ENCODE assay signal across 26 cellular contexts in genomic region chr17:33369149-33369548, GRCh38.
"Had no signal": no experiment of that assay in that cellular context is flagged by ENCODE, and none has a peak within 500 bp of the region (broad histone marks: within the 10 kb centered on the region; RNA-seq: fewer than 3 reads in every experiment).

No MANE protein-coding gene starts in this region.

- H3K9me3 ChIP-seq: colonic mucosa, gastrocnemius medialis, left lung, right lobe of liver, stomach, thyroid gland, upper lobe of left lung had no signal

- H3K27ac ChIP-seq: colonic mucosa, gastrocnemius medialis, left lung, neural progenitor cell, parathyroid adenoma, right lobe of liver, stomach, thyroid gland, upper lobe of left lung had no signal

- H3K4me2 ChIP-seq: neural progenitor cell had no signal

- H2AFZ ChIP-seq: neural progenitor cell, parathyroid adenoma had no signal

- H3K79me2 ChIP-seq: parathyroid adenoma had no signal

- DNase-seq: colonic mucosa; effector CD8-positive, alpha-beta T cell; gastrocnemius medialis; kidney; left cardiac atrium; left lung; mesenchymal stem cell; midbrain; naive thymus-derived CD4-positive, alpha-beta T cell; right lobe of liver; small intestine; stimulated activated CD4-positive, alpha-beta T cell treated with anti-CD3 and anti-CD28 coated beads, Interleukin-12 subunit alpha, Interleukin-12 subunit beta, amount 100 ng/mL, for 4 hours; stimulated activated CD4-positive, alpha-beta T cell treated with anti-CD3 and anti-CD28 coated beads, Interleukin-1b, Interleukin-23, amount 100 ng/mL, for 48 hours; stimulated activated CD4-positive, alpha-beta T cell treated with anti-CD3 and anti-CD28 coated beads, Interleukin-4, amount 100 ng/mL, for 24 hours; stimulated activated naive CD4-positive, alpha-beta T cell treated with Interleukin-2 at 50 U/mL for 16 hours; stomach; thyroid gland; upper lobe of left lung had no signal

- H3K4me3 ChIP-seq: colonic mucosa, gastrocnemius medialis, left lung, neural progenitor cell, right lobe of liver, stomach, thyroid gland, upper lobe of left lung had no signal

- H3K36me3 Mint-ChIP-seq: naive thymus-derived CD4-positive, alpha-beta T cell; neural progenitor cell; stimulated activated effector memory CD8-positive, alpha-beta T cell treated with anti-CD3 and anti-CD28 coated beads, Interleukin-12 subunit alpha, Interleukin-12 subunit beta, amount 100 ng/mL, for 72 hours had no signal

- H3K4me3 Mint-ChIP-seq: dendritic cell treated with granulocyte-macrophage colony-stimulating factor and Interleukin-4, amounts not matched to agents 40 ng/mL and 50 ng/mL, for 4 days; naive thymus-derived CD4-positive, alpha-beta T cell; nephron; neural progenitor cell; stimulated activated effector memory CD8-positive, alpha-beta T cell treated with anti-CD3 and anti-CD28 coated beads, Interleukin-12 subunit alpha, Interleukin-12 subunit beta, amount 100 ng/mL, for 72 hours had no signal

- H3K36me3 ChIP-seq: colonic mucosa, gastrocnemius medialis, left lung, neural progenitor cell, right lobe of liver, stomach, thyroid gland, upper lobe of left lung had no signal

- H3K4me1 ChIP-seq: colonic mucosa, gastrocnemius medialis, left lung, parathyroid adenoma, right lobe of liver, stomach, thyroid gland, upper lobe of left lung had no signal

- H3K27me3 ChIP-seq: colonic mucosa, neural progenitor cell, right lobe of liver, stomach, thyroid gland, upper lobe of left lung had no signal

- H3K27ac Mint-ChIP-seq: dendritic cell treated with granulocyte-macrophage colony-stimulating factor and Interleukin-4, amounts not matched to agents 40 ng/mL and 50 ng/mL, for 4 days; naive thymus-derived CD4-positive, alpha-beta T cell; nephron; neural progenitor cell; progenitor cell of endocrine pancreas; stimulated activated effector memory CD8-positive, alpha-beta T cell treated with anti-CD3 and anti-CD28 coated beads, Interleukin-12 subunit alpha, Interleukin-12 subunit beta, amount 100 ng/mL, for 72 hours had no signal

- FAIRE-seq: endothelial cell of umbilical vein, kidney, small intestine, urothelium cell line had no signal

- H3K9ac ChIP-seq: neural progenitor cell, parathyroid adenoma had no signal

- H3K4me1 Mint-ChIP-seq: nephron; stimulated activated effector memory CD8-positive, alpha-beta T cell treated with anti-CD3 and anti-CD28 coated beads, Interleukin-12 subunit alpha, Interleukin-12 subunit beta, amount 100 ng/mL, for 72 hours had no signal

- H3K9me3 Mint-ChIP-seq: stimulated activated effector memory CD8-positive, alpha-beta T cell treated with anti-CD3 and anti-CD28 coated beads, Interleukin-12 subunit alpha, Interleukin-12 subunit beta, amount 100 ng/mL, for 72 hours had no signal
